Comparison of ENCODE assay signal across 7 cellular contexts in the genomic region with DNA sequence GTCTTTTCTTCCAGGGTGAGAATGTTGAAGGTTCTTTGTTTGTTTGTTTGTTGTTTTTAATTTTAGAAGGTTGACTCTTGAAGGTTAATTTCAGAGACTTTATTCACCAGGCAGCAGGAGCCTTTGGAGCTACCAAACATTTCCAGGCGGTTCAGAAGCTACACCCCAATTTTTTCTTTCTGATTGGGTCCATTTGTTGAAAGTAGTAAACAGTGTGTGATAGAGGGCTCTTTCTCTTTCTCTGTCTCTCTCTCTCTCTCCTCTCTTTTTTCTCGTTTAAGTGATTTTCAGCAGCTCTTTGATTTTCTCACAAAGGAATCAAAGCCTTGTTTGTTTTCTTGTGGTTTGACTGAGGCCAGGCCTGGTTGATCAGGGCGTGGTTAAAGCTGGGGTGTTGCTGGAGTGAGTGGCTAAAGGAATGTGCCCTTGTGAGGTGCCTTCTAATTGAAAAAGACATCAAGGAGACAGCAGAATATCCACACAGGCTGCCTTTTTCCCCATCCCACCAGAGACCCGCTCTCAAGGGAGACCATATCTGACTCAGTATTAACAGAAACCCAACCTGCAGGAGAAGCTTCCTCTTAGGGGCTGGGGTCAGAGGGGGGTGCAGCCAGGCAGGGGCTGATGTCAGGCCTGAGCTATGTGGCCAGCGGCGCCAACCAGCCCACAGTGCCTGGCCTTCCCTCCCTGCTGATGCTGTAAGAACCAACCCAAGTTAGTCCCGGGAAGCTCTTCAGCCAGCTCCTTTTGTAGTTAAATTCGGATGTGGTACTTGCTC. TPM values are rescaled to one million over a fixed set of nuclear protein-coding genes. Genes with fewer than 3 reads are reported as not detected.
DNase-seq lines count a peak whose midpoint lies in the region; ATAC-seq, FAIRE-seq and TF ChIP-seq lines count a peak whose summit lies in the region.

No MANE protein-coding gene starts in this region.

- ATAC-seq in left colon: peak; percentile 38
- no peak for ATAC-seq in GM21515 (IDR thresholded peaks at IDR 0.05; ENCODE audit: unreplicated experiment)

- intact Hi-C loops in left colon (cut with DNase I, micrococcal nuclease): no loop called here
- intact Hi-C loops in thyroid gland (cut with DNase I): no loop called here

- H3K4me3 ChIP-seq in HUES48 (ENCODE audit: low read depth, low read length) (no peak overlapping the region), bronchial epithelial cell (ENCODE audit: low read depth, low read length) (peak overlapping the region; percentile 81), thyroid gland (replicated peaks in 1 of 3) (peak overlapping the region in 1 of 3 donors; percentile 42)

- H3K9me3 ChIP-seq in HUES48 (ENCODE audit: control insufficient read depth, insufficient read depth, low read length): no peaks in the 10 kb centered on the region
- no peaks in the 10 kb centered on the region for H3K9me3 ChIP-seq in thyroid gland

- WGBS in thyroid gland, 2 donors: 23 to 37% methylated on average over 6 to 8 of the region's 8 CpGs

- no peak for FAIRE-seq in bronchial epithelial cell (lab: Jason Lieb, UNC)

- H3K36me3 ChIP-seq in HUES48 (ENCODE audit: control insufficient read depth, insufficient read depth, low read length) (no peaks in the 10 kb centered on the region), bronchial epithelial cell (ENCODE audit: control insufficient read depth, insufficient read depth, low read length) (peaks cover 10% of the 10 kb centered on the region), thyroid gland (no peaks in the 10 kb centered on the region)

- H3K9ac ChIP-seq in HUES48 (ENCODE audit: low read depth, low read length): no peak overlapping the region

- H3K27me3 ChIP-seq in HUES48 (ENCODE audit: control insufficient read depth, insufficient read depth, low read length) (no peaks in the 10 kb centered on the region), bronchial epithelial cell (ENCODE audit: control insufficient read depth, insufficient read depth, low read length) (no peaks in the 10 kb centered on the region), thyroid gland (no peaks in the 10 kb centered on the region)

- peak in 1 of 2 donors; percentile 63 for TF ChIP-seq POLR2A in thyroid gland (IDR thresholded peaks at IDR 0.05)

- DNase-seq in bronchial epithelial cell (ENCODE audit: low read depth): peak; percentile 74
- no peak for DNase-seq in left colon
- DNase-seq in thyroid gland: peak; percentile 85
- DNase-seq in activated CD8-positive, alpha-beta memory T cell treated with anti-CD3 and anti-CD28 coated beads, Interleukin-2, amount 50 U/mL, for 48 hours: no peak
- DNase-seq in NCI-H128 (lab: John Stamatoyannopoulos, UW; ENCODE audit: unreplicated experiment): no peak

- TF ChIP-seq CTCF in bronchial epithelial cell (IDR thresholded peaks at IDR 0.05; ENCODE audit: insufficient read depth, low read length, severe bottlenecking) (no peak), thyroid gland (IDR thresholded peaks at IDR 0.05) (no peak)

- peak overlapping the region; percentile 79 for H3K27ac ChIP-seq in HUES48 (ENCODE audit: low read depth, low read length)
- H3K27ac ChIP-seq in thyroid gland: peak overlapping the region; percentile 97

- H3K4me1 ChIP-seq in HUES48 (ENCODE audit: control insufficient read depth, insufficient read depth, low read length) (peaks cover 9% of the 10 kb centered on the region), thyroid gland (peaks cover 46 to 79% of the 10 kb centered on the region in 2 donors)

RNA-seq across cellular contexts. Expression of gene NAA20, which starts 40.4 kb away (rescaled TPM):
- 111 and 114 TPM in 2 replicates for total RNA-seq in bronchial epithelial cell
- total RNA-seq in left colon: 10 to 100 TPM; 39.2 to 39.6 TPM
- total RNA-seq in thyroid gland: 10 to 100 TPM; 53.3 to 65.7 (median 64.0) TPM

Comparison
In these comparisons a context has a peak if more than half of its experiments do, and no peak if none do; other contexts are left out.
1. DNase-seq: peak in bronchial epithelial cell (single experiment) and thyroid gland (2 of 2); none in left colon (0 of 2), activated CD8-positive, alpha-beta memory T cell treated with anti-CD3 and anti-CD28 coated beads, Interleukin-2, amount 50 U/mL, for 48 hours (single experiment) and NCI-H128 (single experiment).